ENCODE assay signal across 8 cellular contexts in the genomic region with DNA sequence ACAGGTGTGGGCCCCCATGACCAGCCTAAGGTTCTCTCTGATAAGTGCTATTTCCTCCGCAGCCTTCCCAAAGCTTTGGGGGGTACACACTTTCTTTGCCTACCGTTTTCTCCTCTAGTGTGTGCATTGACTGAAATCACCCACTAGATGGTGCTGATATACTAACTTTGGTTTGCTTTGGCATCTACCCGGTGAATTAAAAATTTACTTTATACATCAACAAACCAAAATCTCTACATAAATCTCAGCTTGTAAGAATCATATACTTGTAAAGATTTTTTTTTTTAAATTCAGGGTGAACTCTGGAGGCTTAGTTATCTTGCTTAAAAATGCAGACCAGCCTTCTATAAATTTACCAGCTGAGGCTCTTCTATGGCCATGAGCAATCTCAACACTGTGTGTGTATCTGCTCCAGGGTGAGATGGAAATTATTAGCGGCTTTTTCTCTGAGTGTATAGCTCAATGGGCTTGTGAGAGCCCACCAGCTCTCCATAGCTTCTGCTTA.
DNase-seq lines count a peak whose midpoint lies in the region; TF ChIP-seq lines count a peak whose summit lies in the region.

No MANE protein-coding gene starts in this region.

- in situ Hi-C loops in SK-MEL-5 (cut with HindIII; ENCODE audit: low pct_unique_long_range_greater_than_20kb, low sequenced_read_pairs) = no loop called here

- peak; percentile 73 for TF ChIP-seq CTCF in foreskin fibroblast (IDR thresholded peaks at IDR 0.05; ENCODE audit: low read depth, low read length)

- H3K4me3 ChIP-seq in foreskin fibroblast (ENCODE audit: low read depth in 1 of 2, low read length in 2 of 2) = no peak overlapping the region

- DNase-seq in NOMO-1 (lab: John Stamatoyannopoulos, UW; ENCODE audit: unreplicated experiment in 2 of 2) = peak; percentile 3 to 11
- no peak for DNase-seq in NOMO-1 treated with dmso at 0.1 percent for 144 hours (lab: John Stamatoyannopoulos, UW; ENCODE audit: unreplicated experiment)
- DNase-seq in HT-29 (ENCODE audit: low spot score) = peak; percentile 49
- peak; percentile 57 for DNase-seq in SK-MEL-5 (ENCODE audit: low read depth, low spot score)
- peak; percentile 42 to 80 for DNase-seq in foreskin fibroblast
- DNase-seq in retina = peak; percentile 58
- no peak for DNase-seq in NK-92 treated with Interleukin-12 subunit alpha and Interleukin-12 subunit beta, amount 100 ng/mL, for 24 hours (lab: John Stamatoyannopoulos, UW)
- no peak for DNase-seq in epidermal melanocyte (ENCODE audit: insufficient read length, low spot score)

Comparison
In these comparisons a context has a peak if more than half of its experiments do, and no peak if none do; other contexts are left out.
1. DNase-seq: peak in NOMO-1 (2 of 2), HT-29 (single experiment), SK-MEL-5 (single experiment), foreskin fibroblast (2 of 2) and retina (single experiment); none in NOMO-1 treated with dmso at 0.1 percent for 144 hours (single experiment), NK-92 treated with Interleukin-12 subunit alpha and Interleukin-12 subunit beta, amount 100 ng/mL, for 24 hours (single experiment) and epidermal melanocyte (single experiment).